In genomic region chr2:151651274-151651673, GRCh38 we compare ENCODE assay signal across 2 cellular contexts.
TF ChIP-seq lines count a peak whose summit lies in the region.

No MANE protein-coding gene starts in this region.

TF ChIP-seq in HepG2, 621 proteins besides CTCF, POLR2A, EP300 and RAD21 (continued from another document):
- TF ChIP-seq CREB1 (IDR thresholded peaks at IDR 0.05) (0 out of 2 replicates have a peak, but pooled peaks have one; percentile 26), CREB1 (CRISPR knock-in tag; IDR thresholded peaks at IDR 0.05) (no peak), HNF1A (IDR thresholded peaks at IDR 0.05; ENCODE audit: low read depth) (no peak), HNF1A (CRISPR knock-in tag; IDR thresholded peaks at IDR 0.05; ENCODE audit: borderline replicate concordance) (no peak), IRF9 (CRISPR knock-in tag; IDR thresholded peaks at IDR 0.05; ENCODE audit: borderline replicate concordance) (no peak), ZGPAT (CRISPR knock-in tag; IDR thresholded peaks at IDR 0.05) (no peak), MBNL3 (CRISPR knock-in tag; conservative IDR thresholded peaks at IDR 0.05) (no peak), HNRNPUL1 (IDR thresholded peaks at IDR 0.05; ENCODE audit: low read depth, low read length) (no peak)

TF ChIP-seq in K562, 482 proteins besides CTCF, POLR2A, EP300 and RAD21 (continued from another document and continues in another):
- TF ChIP-seq PKNOX1 (IDR thresholded peaks at IDR 0.05) (no peak), NCOA1 (IDR thresholded peaks at IDR 0.05; ENCODE audit: low read depth) (no peak), NFE2L1 (tag; IDR thresholded peaks at IDR 0.05; ENCODE audit: borderline replicate concordance, low read depth) (no peak), RBM15 (IDR thresholded peaks at IDR 0.05; ENCODE audit: insufficient read depth, low read length) (no peak), ZNF239 (CRISPR knock-in tag; IDR thresholded peaks at IDR 0.05) (no peak), ZC3H8 (IDR thresholded peaks at IDR 0.05) (no peak), CBX3 (IDR thresholded peaks at IDR 0.05; ENCODE audit: borderline replicate concordance in 1 of 2, low read length in 2 of 2) (no peak), HDAC6 (IDR thresholded peaks at IDR 0.05; ENCODE audit: low read depth, low read length) (no peak), SAFB (IDR thresholded peaks at IDR 0.05; ENCODE audit: borderline replicate concordance, low read depth, low read length) (no peak), USF1 (CRISPR knock-in tag; IDR thresholded peaks at IDR 0.05) (no peak), GMEB1 (CRISPR knock-in tag; IDR thresholded peaks at IDR 0.05) (no peak), ARID3B (CRISPR knock-in tag; IDR thresholded peaks at IDR 0.05; ENCODE audit: borderline replicate concordance) (no peak), SMAD4 (CRISPR knock-in tag; conservative IDR thresholded peaks at IDR 0.05) (no peak), ZBTB34 (CRISPR knock-in tag; IDR thresholded peaks at IDR 0.05) (no peak), MEF2A (IDR thresholded peaks at IDR 0.05; ENCODE audit: control insufficient read depth, low read depth, low read length) (peak; percentile 78), NCOA2 (IDR thresholded peaks at IDR 0.05; ENCODE audit: partially characterized antibody in 2 of 2) (no peak), ZBED1 (IDR thresholded peaks at IDR 0.05) (no peak), ASH1L (IDR thresholded peaks at IDR 0.05; ENCODE audit: borderline replicate concordance, low read depth, partially characterized antibody) (no peak), TEAD4 (IDR thresholded peaks at IDR 0.05; ENCODE audit: low read length) (peak; percentile 94), TEAD4 (CRISPR knock-in tag; IDR thresholded peaks at IDR 0.05; ENCODE audit: borderline replicate concordance) (no peak), ZFP30 (CRISPR knock-in tag; IDR thresholded peaks at IDR 0.05; ENCODE audit: borderline replicate concordance) (no peak), ATF4 (CRISPR knock-in tag; IDR thresholded peaks at IDR 0.05) (no peak), ZNF224 (CRISPR knock-in tag; IDR thresholded peaks at IDR 0.05) (no peak), KLF13 (tag; IDR thresholded peaks at IDR 0.05; ENCODE audit: borderline replicate concordance, low read depth) (no peak), PRDM10 (IDR thresholded peaks at IDR 0.05; ENCODE audit: partially characterized antibody) (no peak), SNRNP70 (optimal IDR thresholded peaks at IDR 0.05; ENCODE audit: low read depth, low read length) (no peak), MAX (CRISPR knock-in tag; IDR thresholded peaks at IDR 0.05) (no peak), ZNF589 (CRISPR knock-in tag; IDR thresholded peaks at IDR 0.05; ENCODE audit: low read depth) (0 out of 2 replicates have a peak, but pooled peaks have one; percentile 4), NFXL1 (CRISPR knock-in tag; IDR thresholded peaks at IDR 0.05) (no peak), ZNF695 (CRISPR knock-in tag; IDR thresholded peaks at IDR 0.05) (no peak), NR0B1 (IDR thresholded peaks at IDR 0.05; ENCODE audit: partially characterized antibody) (no peak), ZNF24 (IDR thresholded peaks at IDR 0.05) (no peak), ZNF217 (CRISPR knock-in tag; IDR thresholded peaks at IDR 0.05) (no peak), MAFF (IDR thresholded peaks at IDR 0.05; ENCODE audit: low read length) (no peak), HSF4 (CRISPR knock-in tag; IDR thresholded peaks at IDR 0.05; ENCODE audit: borderline replicate concordance) (no peak), ZNF717 (CRISPR knock-in tag; IDR thresholded peaks at IDR 0.05) (no peak), CLOCK (CRISPR knock-in tag; IDR thresholded peaks at IDR 0.05; ENCODE audit: borderline replicate concordance) (no peak), SOX6 (IDR thresholded peaks at IDR 0.05) (peak; percentile 56; the same call in 1 of the 2 replicates), CBFA2T2 (conservative IDR thresholded peaks at IDR 0.05) (peak; percentile 37; the same call in 1 of the 2 replicates), ZNF830 (CRISPR knock-in tag; IDR thresholded peaks at IDR 0.05) (no peak), ELK3 (CRISPR knock-in tag; IDR thresholded peaks at IDR 0.05) (no peak), TAL1 (IDR thresholded peaks at IDR 0.05) (peak; percentile 80), TBL1XR1 (IDR thresholded peaks at IDR 0.05; ENCODE audit: low read length in 2 of 2) (peak in 1 of 2 experiments; percentile 73; a peak in 2 of 4 replicates), ZFP1 (CRISPR knock-in tag; IDR thresholded peaks at IDR 0.05) (no peak), TCF15 (CRISPR knock-in tag; IDR thresholded peaks at IDR 0.05) (no peak), KDM5B (IDR thresholded peaks at IDR 0.05; ENCODE audit: insufficient replicate concordance, low read depth, low read length) (no peak)
